9 cellular contexts compared by ENCODE assay signal in genomic region chr4:119040711-119041185, GRCh38.
DNase-seq lines count a peak whose midpoint lies in the region; ATAC-seq and TF ChIP-seq lines count a peak whose summit lies in the region.
"Had no signal": no experiment of that assay in that cellular context is flagged by ENCODE, and none has a peak within 500 bp of the region (broad histone marks: within the 10 kb centered on the region; RNA-seq: fewer than 3 reads in every experiment).

No MANE protein-coding gene starts in this region.

- H3K27me3 ChIP-seq in endodermal cell (ENCODE audit: control insufficient read depth, insufficient read depth, low read length, poor library complexity, severe bottlenecking) (no peaks in the 10 kb centered on the region), lung (ENCODE audit: control insufficient read depth, insufficient read depth) (no peaks in the 10 kb centered on the region), tibial nerve (no peaks in the 10 kb centered on the region)

- H3K4me3 ChIP-seq in endodermal cell (ENCODE audit: low read length), result no peak overlapping the region
- no peak overlapping the region for H3K4me3 ChIP-seq in lung
- H3K4me3 ChIP-seq in tibial nerve, result peak overlapping the region in 1 of 4 donors; percentile 3

- TF ChIP-seq POLR2A in tibial nerve (IDR thresholded peaks at IDR 0.05), result no peak

- H3K36me3 Mint-ChIP-seq in endodermal cell (ENCODE audit: low read depth), result no peaks in the 10 kb centered on the region

- H3K36me3 ChIP-seq in endodermal cell (ENCODE audit: control insufficient read depth, insufficient read depth, low read length) (no peaks in the 10 kb centered on the region), lung (ENCODE audit: control insufficient read depth in 2 of 2, insufficient read depth in 2 of 2, low read length in 2 of 2) (no peaks in the 10 kb centered on the region), tibial nerve (no peaks in the 10 kb centered on the region)

- H3K9me3 ChIP-seq in endodermal cell (ENCODE audit: control insufficient read depth, low read length) (no peaks in the 10 kb centered on the region), lung (ENCODE audit: control insufficient read depth in 2 of 2, insufficient read depth in 1 of 2, low read length in 1 of 2) (no peaks in the 10 kb centered on the region), tibial nerve (no peaks in the 10 kb centered on the region)

- H3K27me3 Mint-ChIP-seq in endodermal cell (ENCODE audit: insufficient read depth), result no peaks in the 10 kb centered on the region

- no peak for ATAC-seq in lung (ENCODE audit: insufficient read depth, low FRiP score)

- H3K4me1 ChIP-seq in endodermal cell (ENCODE audit: control insufficient read depth, insufficient read depth, low read length), result peaks cover 10% of the 10 kb centered on the region
- peaks cover 2 to 21% of the 10 kb centered on the region in 2 donors for H3K4me1 ChIP-seq in lung (ENCODE audit: control insufficient read depth in 2 of 2, insufficient read depth in 2 of 2, low read length in 2 of 2)
- peaks cover 0 to 92% (median 39%) of the 10 kb centered on the region in 4 donors for H3K4me1 ChIP-seq in tibial nerve

- peak; percentile 56 to 69 for TF ChIP-seq EP300 in tibial nerve (IDR thresholded peaks at IDR 0.05)

- no peak overlapping the region for H3K27ac Mint-ChIP-seq in endodermal cell

- DNase-seq in LHCN-M2 (ENCODE audit: low read depth) (peak; percentile 97), endodermal cell (peak; percentile 78), lung (ENCODE audit: low spot score) (no peak), tibial nerve (ENCODE audit: low spot score in 2 of 2) (peak in 1 of 2 donors; percentile 40), NCI-H1105 treated with DMSO at 0.1 percent for 48 hours (lab: John Stamatoyannopoulos, UW) (no peak), DMS114 treated with DMSO at 0.1 percent for 48 hours (lab: John Stamatoyannopoulos, UW; ENCODE audit: unreplicated experiment) (no peak), NCI-H774 (lab: John Stamatoyannopoulos, UW) (no peak)
- no peak for DNase-seq in activated effector memory CD4-positive, alpha-beta T cell treated with anti-CD3 and anti-CD28 coated beads, Interleukin-2, amount 50 U/mL, for 16 hours
- DNase-seq: NCI-H526 treated with DMSO at 0.1 percent for 48 hours had no signal

- H3K9ac ChIP-seq in endodermal cell (ENCODE audit: extremely low read depth, low read length, poor library complexity, severe bottlenecking), result no peak overlapping the region

- no peak for TF ChIP-seq CTCF in endodermal cell (conservative IDR thresholded peaks at IDR 0.05)
- no peak for TF ChIP-seq CTCF in lung (IDR thresholded peaks at IDR 0.05; ENCODE audit: control extremely low read depth, extremely low read depth)
- TF ChIP-seq CTCF in tibial nerve (IDR thresholded peaks at IDR 0.05), result no peak

- H3K4me1 Mint-ChIP-seq in endodermal cell, result peaks cover 32% of the 10 kb centered on the region

- no peak overlapping the region for H3K4me3 Mint-ChIP-seq in endodermal cell

- H3K27ac ChIP-seq in endodermal cell (ENCODE audit: low read depth, low read length) (no peak overlapping the region), lung (ENCODE audit: low read depth in 1 of 2, low read length in 1 of 2) (peak overlapping the region; percentile 67 to 80), tibial nerve (peak overlapping the region; percentile 70 to 89 (median 78))

- WGBS in endodermal cell (ENCODE audit: insufficient coverage in 1 of 2, insufficient read length in 1 of 2), 2 experiments, result 50 to 67% methylated on average over 1 to 2 of the region's 2 CpGs
- WGBS in lung, 2 donors, result 80 to 86% methylated on average over 2 of the region's 2 CpGs
- 47 to 50% methylated on average over 2 of the region's 2 CpGs for WGBS in tibial nerve, 2 donors

- no peaks in the 10 kb centered on the region for H3K9me3 Mint-ChIP-seq in endodermal cell

Comparison
In these comparisons a context has a peak if more than half of its experiments do, and no peak if none do; other contexts are left out.
1. DNase-seq: peak in LHCN-M2 (single experiment) and endodermal cell (single experiment); none in lung (single experiment), NCI-H1105 treated with DMSO at 0.1 percent for 48 hours (single experiment), DMS114 treated with DMSO at 0.1 percent for 48 hours (single experiment), NCI-H774 (single experiment) and activated effector memory CD4-positive, alpha-beta T cell treated with anti-CD3 and anti-CD28 coated beads, Interleukin-2, amount 50 U/mL, for 16 hours (single experiment).